Comparison of ENCODE assay signal across 24 cellular contexts in genomic region chr14:89544636-89545301, GRCh38.
DNase-seq lines count a peak whose midpoint lies in the region; ATAC-seq and TF ChIP-seq lines count a peak whose summit lies in the region.
"Had no signal": no experiment of that assay in that cellular context is flagged by ENCODE, and none has a peak within 500 bp of the region (broad histone marks: within the 10 kb centered on the region; RNA-seq: fewer than 3 reads in every experiment).

No MANE protein-coding gene starts in this region.

- DNase-seq in NOMO-1 treated with DMSO at 0.1 percent for 48 hours (lab: John Stamatoyannopoulos, UW; ENCODE audit: unreplicated experiment): peak; percentile 22
- DNase-seq in NOMO-1 treated with dmso at 0.1 percent for 144 hours (lab: John Stamatoyannopoulos, UW; ENCODE audit: unreplicated experiment): no peak
- DNase-seq in NCI-H226: peak; percentile 9
- DNase-seq in fibroblast of mammary gland (ENCODE audit: low read depth): peak; percentile 17
- DNase-seq in natural killer cell: no peak
- no peak for DNase-seq in KG1 (lab: John Stamatoyannopoulos, UW)
- DNase-seq in activated CD4-positive, alpha-beta memory T cell treated with anti-CD3 and anti-CD28 coated beads, Interleukin-2, amount 10 ng/mL, durations not matched to agents 7 days and 5 days: no peak
- DNase-seq in SW480 (ENCODE audit: low spot score): no peak
- DNase-seq: activated CD8-positive, alpha-beta memory T cell treated with anti-CD3 and anti-CD28 coated beads for 24 hours; amygdala; C1 segment of cervical spinal cord; DMS53; effector CD8-positive, alpha-beta T cell; hypothalamus; MG63; midbrain; NCI-H1930; NCI-H510A treated with DMSO at 0.1 percent for 48 hours; occipital lobe; retina; SJCRH30; stimulated activated CD4-positive, alpha-beta T cell treated with anti-CD3 and anti-CD28 coated beads, Interleukin-12 subunit alpha, Interleukin-12 subunit beta, amount 100 ng/mL, for 4 hours; testis had no signal

- CTCF ChIA-PET in activated CD4-positive, alpha-beta memory T cell treated with anti-CD3 and anti-CD28 coated beads, Interleukin-2, amount 10 ng/mL, durations not matched to agents 7 days and 5 days (lab: Charles Lee): interaction anchor here (0.8 kb wide), 1 partner anchor 394 kb away, joined by 3 read pairs; no protein-coding TSS in a partner anchor

- no peaks in the 10 kb centered on the region for H3K9me3 Mint-ChIP-seq in natural killer cell
- H3K9me3 Mint-ChIP-seq in activated CD4-positive, alpha-beta memory T cell treated with anti-CD3 and anti-CD28 coated beads, Interleukin-2, amount 10 ng/mL, durations not matched to agents 7 days and 5 days: no peaks in the 10 kb centered on the region
- H3K9me3 Mint-ChIP-seq: activated T-helper 2 cell treated with anti-CD3 and anti-CD28 coated beads, Interferon-gamma antibody, Interleukin-2, Interleukin-4, amounts not matched to agents 10 μg/mL and 5 μg/mL and 100 μg/mL, durations not matched to agents 14 hours and 24 hours and 36 hours had no signal

- H3K27ac Mint-ChIP-seq in natural killer cell: peak overlapping the region; percentile 44 to 61
- H3K27ac Mint-ChIP-seq in activated CD4-positive, alpha-beta memory T cell treated with anti-CD3 and anti-CD28 coated beads, Interleukin-2, amount 10 ng/mL, durations not matched to agents 7 days and 5 days: no peak overlapping the region
- H3K27ac Mint-ChIP-seq: activated T-helper 2 cell treated with anti-CD3 and anti-CD28 coated beads, Interferon-gamma antibody, Interleukin-2, Interleukin-4, amounts not matched to agents 10 μg/mL and 5 μg/mL and 100 μg/mL, durations not matched to agents 14 hours and 24 hours and 36 hours had no signal

- peaks cover 60% of the 10 kb centered on the region in 2 donors for H3K4me1 Mint-ChIP-seq in natural killer cell
- H3K4me1 Mint-ChIP-seq in activated CD4-positive, alpha-beta memory T cell treated with anti-CD3 and anti-CD28 coated beads, Interleukin-2, amount 10 ng/mL, durations not matched to agents 7 days and 5 days: peaks cover 2% of the 10 kb centered on the region

- POLR2A ChIA-PET in activated CD4-positive, alpha-beta memory T cell treated with anti-CD3 and anti-CD28 coated beads, Interleukin-2, amount 10 ng/mL, durations not matched to agents 7 days and 5 days (lab: Charles Lee): no interaction called here

- no peak overlapping the region for H3K4me3 ChIP-seq in fibroblast of mammary gland (ENCODE audit: control insufficient read depth, low read depth, low read length)
- H3K4me3 ChIP-seq: MG63, SJCRH30, testis had no signal

- no peak overlapping the region for H3K4me3 Mint-ChIP-seq in natural killer cell
- no peak overlapping the region for H3K4me3 Mint-ChIP-seq in activated CD4-positive, alpha-beta memory T cell treated with anti-CD3 and anti-CD28 coated beads, Interleukin-2, amount 10 ng/mL, durations not matched to agents 7 days and 5 days

- no peaks in the 10 kb centered on the region for H3K27me3 Mint-ChIP-seq in natural killer cell (ENCODE audit: low read depth in 2 of 2)
- H3K27me3 Mint-ChIP-seq in activated CD4-positive, alpha-beta memory T cell treated with anti-CD3 and anti-CD28 coated beads, Interleukin-2, amount 10 ng/mL, durations not matched to agents 7 days and 5 days: no peaks in the 10 kb centered on the region

- intact Hi-C loops in natural killer cell (cut with micrococcal nuclease): no loop called here

- no peaks in the 10 kb centered on the region for H3K36me3 Mint-ChIP-seq in natural killer cell
- H3K36me3 Mint-ChIP-seq in activated CD4-positive, alpha-beta memory T cell treated with anti-CD3 and anti-CD28 coated beads, Interleukin-2, amount 10 ng/mL, durations not matched to agents 7 days and 5 days (ENCODE audit: low read depth): peaks cover 13% of the 10 kb centered on the region

- TF ChIP-seq CTCF in fibroblast of mammary gland (conservative IDR thresholded peaks at IDR 0.05; ENCODE audit: control insufficient read depth, insufficient read depth, low read depth, low read length): no peak
- TF ChIP-seq CTCF in natural killer cell (IDR thresholded peaks at IDR 0.05): no peak

- no peak for ATAC-seq in natural killer cell

Comparison
In these comparisons a context has a peak if more than half of its experiments do, and no peak if none do; other contexts are left out.
1. DNase-seq: peak in NOMO-1 treated with DMSO at 0.1 percent for 48 hours (single experiment), NCI-H226 (single experiment) and fibroblast of mammary gland (single experiment); none in NOMO-1 treated with dmso at 0.1 percent for 144 hours (single experiment), natural killer cell (single experiment), KG1 (single experiment), activated CD4-positive, alpha-beta memory T cell treated with anti-CD3 and anti-CD28 coated beads, Interleukin-2, amount 10 ng/mL, durations not matched to agents 7 days and 5 days (single experiment) and SW480 (single experiment).